Comparison of ENCODE assay signal across 27 cellular contexts in the genomic region with DNA sequence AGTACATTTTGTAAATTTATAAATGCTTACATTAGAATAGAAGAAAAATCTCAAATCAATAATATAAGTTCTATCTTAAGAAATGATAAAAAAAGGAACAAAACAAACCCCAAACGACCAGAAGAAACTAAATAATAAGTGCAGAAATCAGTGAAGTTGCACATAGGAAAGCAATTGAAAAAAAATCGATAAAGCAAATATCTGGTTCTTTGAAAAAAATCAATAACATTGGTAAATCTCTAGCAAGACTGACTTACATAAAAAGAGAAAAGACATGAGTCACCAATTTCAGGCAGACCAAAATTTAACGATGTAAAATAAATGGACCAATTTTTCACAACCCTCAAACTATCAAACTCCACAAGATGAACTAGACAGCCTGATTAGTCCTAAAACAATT.
"Had no signal": no experiment of that assay in that cellular context is flagged by ENCODE, and none has a peak within 500 bp of the region (broad histone marks: within the 10 kb centered on the region; RNA-seq: fewer than 3 reads in every experiment).

No MANE protein-coding gene starts in this region.

- H3K36me3 ChIP-seq: stomach, suprapubic skin, thoracic aorta, thyroid gland, tibial artery, tibial nerve, transverse colon, upper lobe of left lung, upper lobe of right lung, uterus, vagina had no signal

- H3K27ac ChIP-seq: stomach, suprapubic skin, testis, thoracic aorta, thyroid gland, tibial artery, tibial nerve, transverse colon, upper lobe of left lung, upper lobe of right lung, uterus, vagina had no signal

- H3K27me3 ChIP-seq: testis, thyroid gland, tibial nerve, upper lobe of left lung, upper lobe of right lung, uterus, vagina had no signal

- ATAC-seq: stimulated activated effector memory CD8-positive, alpha-beta T cell treated with anti-CD3 and anti-CD28 coated beads, Interleukin-12 subunit alpha, Interleukin-12 subunit beta, amount 100 ng/mL, for 72 hours; stimulated activated memory B cell treated with anti-CD40 and anti-IgM and Interleukin-4, amounts not matched to agents 10 μg/mL and 1 μg/mL and 100 μg/mL, for 72 hours; stimulated activated naive B cell treated with anti-CD40 and anti-IgM and Interleukin-4, amounts not matched to agents 10 μg/mL and 1 μg/mL and 100 μg/mL, for 72 hours; stimulated activated naive CD8-positive, alpha-beta T cell treated with anti-CD3 and anti-CD28 coated beads, Interleukin-15, amount 100 ng/mL, for 72 hours; stimulated activated naive CD8-positive, alpha-beta T cell treated with anti-CD3 and anti-CD28 coated beads, Interleukin-15, Interleukin-2, amounts not matched to agents 100 U/mL and 50 U/mL, for 24 hours; upper lobe of right lung had no signal

- DNase-seq: stimulated activated CD4-positive, alpha-beta T cell treated with anti-CD3 and anti-CD28 coated beads, Interleukin-2, amount 100 ng/mL, for 48 hours; stimulated activated CD4-positive, alpha-beta T cell treated with anti-CD3 and anti-CD28 coated beads, Interleukin-4, amount 100 ng/mL, for 1 hour; stimulated activated CD4-positive, alpha-beta T cell treated with anti-CD3 and anti-CD28 coated beads, Interleukin-4, amount 100 ng/mL, for 24 hours; stimulated activated CD4-positive, alpha-beta T cell treated with anti-CD3 and anti-CD28 coated beads, Interleukin-4, amount 100 ng/mL, for 4 hours; stimulated activated CD8-positive, alpha-beta memory T cell treated with anti-CD3 and anti-CD28 coated beads, Interleukin-4, amount 100 ng/mL, for 48 hours; stimulated activated naive B cell treated with anti-CD40 and anti-IgM and Interleukin-4, amounts not matched to agents 10 μg/mL and 1 μg/mL and 100 μg/mL, for 72 hours; stimulated activated naive CD4-positive, alpha-beta T cell; stimulated activated naive CD4-positive, alpha-beta T cell treated with Interleukin-2 at 50 U/mL for 16 hours; stimulated activated naive CD8-positive, alpha-beta T cell treated with anti-CD3 and anti-CD28 coated beads, Interleukin-15, amount 100 ng/mL, for 72 hours; stimulated activated naive CD8-positive, alpha-beta T cell treated with anti-CD3 and anti-CD28 coated beads, Interleukin-15, Interleukin-2, amounts not matched to agents 100 U/mL and 50 U/mL, for 24 hours; stomach; substantia nigra; testis; thyroid gland; tibial artery; transverse colon; trophoblast cell; upper lobe of left lung; upper lobe of right lung; uterus had no signal

- H3K4me3 ChIP-seq: stomach, suprapubic skin, testis, thoracic aorta, thyroid gland, tibial artery, tibial nerve, transverse colon, upper lobe of left lung, upper lobe of right lung, uterus, vagina had no signal

- H3K9me3 ChIP-seq: suprapubic skin, testis, thoracic aorta, thyroid gland, transverse colon, upper lobe of left lung, upper lobe of right lung, vagina had no signal

- H3K4me1 ChIP-seq: stomach, suprapubic skin, testis, thyroid gland, tibial artery, tibial nerve, transverse colon, upper lobe of left lung, upper lobe of right lung, uterus, vagina had no signal

- FAIRE-seq: urothelium cell line had no signal
